Comparison of ENCODE assay signal across 28 cellular contexts in genomic region chrX:20135956-20136355, GRCh38. TPM values are rescaled to one million over a fixed set of nuclear protein-coding genes. Genes with fewer than 3 reads are reported as not detected.
A peak's percentile ranks its signal among the peaks of the same experiment; 100 is the strongest.
DNase-seq lines count a peak whose midpoint lies in the region; ATAC-seq and TF ChIP-seq lines count a peak whose summit lies in the region.
"Had no signal": no experiment of that assay in that cellular context is flagged by ENCODE, and none has a peak within 500 bp of the region (broad histone marks: within the 10 kb centered on the region; RNA-seq: fewer than 3 reads in every experiment).

No MANE protein-coding gene starts in this region.

- H3K27me3 ChIP-seq in H9 (ENCODE audit: insufficient read depth, low read length): no peaks in the 10 kb centered on the region
- H3K27me3 ChIP-seq: colonic mucosa, gastroesophageal sphincter, hepatocyte, ovary, suprapubic skin had no signal

- no peaks in the 10 kb centered on the region for H3K9me3 ChIP-seq in HEK293 (ENCODE audit: control insufficient read depth, insufficient read depth, low read depth, low read length)
- H3K9me3 ChIP-seq in H9 (ENCODE audit: control insufficient read depth, low read depth, low read length): no peaks in the 10 kb centered on the region
- H3K9me3 ChIP-seq: colonic mucosa, gastroesophageal sphincter, ovary, suprapubic skin had no signal

- H2BK15ac ChIP-seq in H9 (ENCODE audit: low read depth, low read length): no peak overlapping the region

- no peak overlapping the region for H2BK20ac ChIP-seq in H9 (ENCODE audit: low read depth, low read length, poor library complexity, severe bottlenecking)

- H3K27ac Mint-ChIP-seq in activated naive CD4-positive, alpha-beta T cell treated with anti-CD3 and anti-CD28 coated beads for 36 hours: peak overlapping the region; percentile 63
- H3K27ac Mint-ChIP-seq in activated naive CD4-positive, alpha-beta T cell treated with anti-CD3 and anti-CD28 coated beads, Interleukin-2, amount 10 ng/mL, durations not matched to agents 7 days and 5 days: no peak overlapping the region
- H3K27ac Mint-ChIP-seq in central memory CD8-positive, alpha-beta T cell (ENCODE audit: low read depth): peak overlapping the region; percentile 5
- H3K27ac Mint-ChIP-seq in stimulated activated memory B cell treated with anti-CD40 and anti-IgM and Interleukin-4, amounts not matched to agents 10 μg/mL and 1 μg/mL and 100 μg/mL, for 72 hours: peak overlapping the region; percentile 27
- H3K27ac Mint-ChIP-seq in H9: no peak overlapping the region
- H3K27ac Mint-ChIP-seq: CD8-positive, alpha-beta T cell; T-helper 2 cell treated with Interferon-gamma antibody and Interleukin-4, amounts not matched to agents 5 μg/mL and 100 μg/mL, for 36 hours had no signal

- H3K9ac ChIP-seq in H9 (ENCODE audit: extremely low read depth, insufficient read length, low read length): no peak overlapping the region

- no peak overlapping the region for H3K23ac ChIP-seq in H9 (ENCODE audit: insufficient read length, low read depth, low read length)

- no peak overlapping the region for H3K56ac ChIP-seq in H9 (ENCODE audit: insufficient read length, low read depth, low read length)

- POLR2A ChIA-PET in HEK293 (lab: Yijun Ruan, JAX): no interaction called here

- intact Hi-C loops in activated naive CD4-positive, alpha-beta T cell treated with anti-CD3 and anti-CD28 coated beads for 36 hours (cut with micrococcal nuclease): no loop called here

- H2BK120ac ChIP-seq in H9 (ENCODE audit: low read depth, low read length, poor library complexity, severe bottlenecking): no peak overlapping the region

- no peak overlapping the region for H4K91ac ChIP-seq in H9 (ENCODE audit: insufficient read length, low read depth, low read length)

- H4K5ac ChIP-seq in H9 (ENCODE audit: insufficient read length, low read depth, low read length): no peak overlapping the region

- peaks cover 17% of the 10 kb centered on the region for H3K36me3 Mint-ChIP-seq in activated naive CD4-positive, alpha-beta T cell treated with anti-CD3 and anti-CD28 coated beads for 36 hours (ENCODE audit: low read depth)
- peaks cover 33% of the 10 kb centered on the region for H3K36me3 Mint-ChIP-seq in activated naive CD4-positive, alpha-beta T cell treated with anti-CD3 and anti-CD28 coated beads, Interleukin-2, amount 10 ng/mL, durations not matched to agents 7 days and 5 days
- peaks cover 42% of the 10 kb centered on the region for H3K36me3 Mint-ChIP-seq in central memory CD8-positive, alpha-beta T cell (ENCODE audit: insufficient read depth)
- H3K36me3 Mint-ChIP-seq in stimulated activated memory B cell treated with anti-CD40 and anti-IgM and Interleukin-4, amounts not matched to agents 10 μg/mL and 1 μg/mL and 100 μg/mL, for 72 hours: peaks cover 11% of the 10 kb centered on the region
- H3K36me3 Mint-ChIP-seq in H9 (ENCODE audit: insufficient read depth in 1 of 3, low read depth in 3 of 3): peaks cover 46 to 81% (median 80%) of the 10 kb centered on the region in 3 experiments

- H2AK5ac ChIP-seq in H9 (ENCODE audit: insufficient read length, low read length): no peak overlapping the region

- DNase-seq in activated naive CD4-positive, alpha-beta T cell treated with anti-CD3 and anti-CD28 coated beads for 36 hours: no peak
- DNase-seq in activated naive CD4-positive, alpha-beta T cell treated with anti-CD3 and anti-CD28 coated beads, Interleukin-2, amount 10 ng/mL, durations not matched to agents 7 days and 5 days: no peak
- DNase-seq in central memory CD8-positive, alpha-beta T cell (ENCODE audit: low spot score in 2 of 2): no peak
- no peak for DNase-seq in H9
- DNase-seq: activated CD4-positive, alpha-beta T cell treated with anti-CD3 and anti-CD28 coated beads for 1 hour; activated naive CD4-positive, alpha-beta T cell treated with Interleukin-2 at 50 U/mL for 16 hours; AML-193; anterior cingulate cortex; CD8-positive, alpha-beta T cell; colonic mucosa; DMS 273 treated with DMSO at 0.1 percent for 48 hours; effector CD8-positive, alpha-beta T cell; Kasumi-1; MV-4-11; NCI-H1436 treated with DMSO at 0.1 percent for 48 hours; NCI-H2081 treated with DMSO at 0.1 percent for 48 hours; NCI-H345; ovary; stimulated activated CD4-positive, alpha-beta T cell treated with anti-CD3 and anti-CD28 coated beads, Interleukin-4, amount 100 ng/mL, for 4 hours had no signal

- peaks cover 29% of the 10 kb centered on the region for H3K4me1 Mint-ChIP-seq in activated naive CD4-positive, alpha-beta T cell treated with anti-CD3 and anti-CD28 coated beads for 36 hours (ENCODE audit: low read depth)
- peaks cover 28% of the 10 kb centered on the region for H3K4me1 Mint-ChIP-seq in activated naive CD4-positive, alpha-beta T cell treated with anti-CD3 and anti-CD28 coated beads, Interleukin-2, amount 10 ng/mL, durations not matched to agents 7 days and 5 days
- peaks cover 17% of the 10 kb centered on the region for H3K4me1 Mint-ChIP-seq in central memory CD8-positive, alpha-beta T cell
- peaks cover 16% of the 10 kb centered on the region for H3K4me1 Mint-ChIP-seq in stimulated activated memory B cell treated with anti-CD40 and anti-IgM and Interleukin-4, amounts not matched to agents 10 μg/mL and 1 μg/mL and 100 μg/mL, for 72 hours
- H3K4me1 Mint-ChIP-seq in H9: peaks cover 5 to 12% of the 10 kb centered on the region in 2 experiments

- peaks cover 9% of the 10 kb centered on the region; the same call in 1 of the 2 replicates for H3K4me1 ChIP-seq in HEK293 (ENCODE audit: control insufficient read depth, insufficient read depth, low read length)
- H3K4me1 ChIP-seq in H9 (ENCODE audit: insufficient read depth, low read length): no peaks in the 10 kb centered on the region
- H3K4me1 ChIP-seq: colonic mucosa had no signal

- peaks cover 15% of the 10 kb centered on the region for H3K79me2 ChIP-seq in H9 (ENCODE audit: insufficient read depth, low read length)

- H3K79me1 ChIP-seq in H9 (ENCODE audit: insufficient read depth, low read depth, low read length, poor library complexity, severe bottlenecking): no peaks in the 10 kb centered on the region

- no peak overlapping the region for H3K4me3 Mint-ChIP-seq in activated naive CD4-positive, alpha-beta T cell treated with anti-CD3 and anti-CD28 coated beads for 36 hours
- no peak overlapping the region for H3K4me3 Mint-ChIP-seq in activated naive CD4-positive, alpha-beta T cell treated with anti-CD3 and anti-CD28 coated beads, Interleukin-2, amount 10 ng/mL, durations not matched to agents 7 days and 5 days
- H3K4me3 Mint-ChIP-seq in central memory CD8-positive, alpha-beta T cell: no peak overlapping the region
- no peak overlapping the region for H3K4me3 Mint-ChIP-seq in stimulated activated memory B cell treated with anti-CD40 and anti-IgM and Interleukin-4, amounts not matched to agents 10 μg/mL and 1 μg/mL and 100 μg/mL, for 72 hours
- no peak overlapping the region for H3K4me3 Mint-ChIP-seq in H9
- H3K4me3 Mint-ChIP-seq: CD8-positive, alpha-beta T cell; T-helper 2 cell treated with Interferon-gamma antibody and Interleukin-4, amounts not matched to agents 5 μg/mL and 100 μg/mL, for 36 hours had no signal

- H3K27me3 Mint-ChIP-seq in activated naive CD4-positive, alpha-beta T cell treated with anti-CD3 and anti-CD28 coated beads for 36 hours (ENCODE audit: low read depth): no peaks in the 10 kb centered on the region
- H3K27me3 Mint-ChIP-seq in activated naive CD4-positive, alpha-beta T cell treated with anti-CD3 and anti-CD28 coated beads, Interleukin-2, amount 10 ng/mL, durations not matched to agents 7 days and 5 days: no peaks in the 10 kb centered on the region
- H3K27me3 Mint-ChIP-seq in central memory CD8-positive, alpha-beta T cell: no peaks in the 10 kb centered on the region
- no peaks in the 10 kb centered on the region for H3K27me3 Mint-ChIP-seq in stimulated activated memory B cell treated with anti-CD40 and anti-IgM and Interleukin-4, amounts not matched to agents 10 μg/mL and 1 μg/mL and 100 μg/mL, for 72 hours
- H3K27me3 Mint-ChIP-seq in H9 (ENCODE audit: low read depth): no peaks in the 10 kb centered on the region

- CTCF ChIA-PET in activated naive CD4-positive, alpha-beta T cell treated with anti-CD3 and anti-CD28 coated beads for 36 hours (lab: Charles Lee): no interaction called here
- CTCF ChIA-PET in activated naive CD4-positive, alpha-beta T cell treated with anti-CD3 and anti-CD28 coated beads, Interleukin-2, amount 10 ng/mL, durations not matched to agents 7 days and 5 days (lab: Charles Lee): no interaction called here
- CTCF ChIA-PET in HEK293 (lab: Yijun Ruan, JAX): interaction anchor here (0.6 kb wide), 1 partner anchor 221 kb away, joined by 7 read pairs; no protein-coding TSS in a partner anchor

- no peaks in the 10 kb centered on the region for H3K23me2 ChIP-seq in H9 (ENCODE audit: insufficient read length, low read depth, low read length, poor library complexity, severe bottlenecking)

- H3K9me3 Mint-ChIP-seq in activated naive CD4-positive, alpha-beta T cell treated with anti-CD3 and anti-CD28 coated beads for 36 hours: no peaks in the 10 kb centered on the region
- H3K9me3 Mint-ChIP-seq in activated naive CD4-positive, alpha-beta T cell treated with anti-CD3 and anti-CD28 coated beads, Interleukin-2, amount 10 ng/mL, durations not matched to agents 7 days and 5 days: no peaks in the 10 kb centered on the region
- no peaks in the 10 kb centered on the region for H3K9me3 Mint-ChIP-seq in central memory CD8-positive, alpha-beta T cell
- no peaks in the 10 kb centered on the region for H3K9me3 Mint-ChIP-seq in stimulated activated memory B cell treated with anti-CD40 and anti-IgM and Interleukin-4, amounts not matched to agents 10 μg/mL and 1 μg/mL and 100 μg/mL, for 72 hours
- H3K9me3 Mint-ChIP-seq in H9: peaks cover 45 to 51% of the 10 kb centered on the region in 2 experiments
- H3K9me3 Mint-ChIP-seq: CD8-positive, alpha-beta T cell; T-helper 2 cell treated with Interferon-gamma antibody and Interleukin-4, amounts not matched to agents 5 μg/mL and 100 μg/mL, for 36 hours had no signal

- WGBS in H9 (ENCODE audit: extremely low coverage, insufficient read length, low lambda C conversion rate): no CpG with 5 or more reads among the region's 5 CpGs

- TF ChIP-seq CTCF in HEK293 (tag by site-specific recombination; IDR thresholded peaks at IDR 0.05): no peak
- TF ChIP-seq CTCF in H9 (conservative IDR thresholded peaks at IDR 0.05): no peak

- H3K14ac ChIP-seq in H9 (ENCODE audit: insufficient read depth, low read length): no peak overlapping the region

- H3K4me2 ChIP-seq in H9 (ENCODE audit: insufficient read depth, insufficient read length, low read length): no peak overlapping the region
- H3K4me2 ChIP-seq: hepatocyte had no signal

- H2BK5ac ChIP-seq in H9 (ENCODE audit: insufficient read length, low read length): no peak overlapping the region

- H3K4me3 ChIP-seq in HEK293 (ENCODE audit: low read depth, low read length): no peak overlapping the region
- H3K4me3 ChIP-seq: colonic mucosa, gastroesophageal sphincter, hepatocyte, lung, ovary, suprapubic skin had no signal

- H3K27ac ChIP-seq in HEK293 (ENCODE audit: extremely low read depth, low read depth, low read length): no peak overlapping the region
- H3K27ac ChIP-seq in H9 (ENCODE audit: insufficient read length, low read depth, low read length): no peak overlapping the region
- H3K27ac ChIP-seq: colonic mucosa, gastroesophageal sphincter, hepatocyte, ovary, suprapubic skin had no signal

- H3K4ac ChIP-seq in H9 (ENCODE audit: low read depth, low read length): no peak overlapping the region

- H3T11ph ChIP-seq in H9 (ENCODE audit: low read length): no peak overlapping the region

- no peak overlapping the region for H4K8ac ChIP-seq in H9 (replicated peaks; ENCODE audit: insufficient read length, low read depth, low read length)

- ATAC-seq in central memory CD8-positive, alpha-beta T cell (replicated peaks; ENCODE audit: extremely low read depth, poor library complexity, severe bottlenecking): no peak
- ATAC-seq in stimulated activated memory B cell treated with anti-CD40 and anti-IgM and Interleukin-4, amounts not matched to agents 10 μg/mL and 1 μg/mL and 100 μg/mL, for 72 hours: no peak
- ATAC-seq in GM19397 (IDR thresholded peaks at IDR 0.05; ENCODE audit: unreplicated experiment): no peak
- ATAC-seq: CD8-positive, alpha-beta T cell; gastroesophageal sphincter; Right ventricle myocardium inferior had no signal

- H3K36me3 ChIP-seq in HEK293 (ENCODE audit: control insufficient read depth in 2 of 2, insufficient read depth in 1 of 2, low read length in 2 of 2): peaks cover 88% of the 10 kb centered on the region in 2 experiments
- H3K36me3 ChIP-seq: ovary had no signal

- H2BK12ac ChIP-seq in H9 (ENCODE audit: insufficient read length, low read depth, low read length): no peak overlapping the region

- H4K20me1 ChIP-seq in H9 (ENCODE audit: control insufficient read depth, insufficient read depth, insufficient read length): no peaks in the 10 kb centered on the region

- no peak overlapping the region for H3K18ac ChIP-seq in H9 (ENCODE audit: insufficient read length, low read depth, low read length)

- H2AFZ ChIP-seq in H9 (ENCODE audit: low read length): no peak overlapping the region
- H2AFZ ChIP-seq: hepatocyte had no signal

RNA-seq across cellular contexts. Expression of gene EIF1AX, which starts 5.7 kb away (rescaled TPM):
- total RNA-seq in activated naive CD4-positive, alpha-beta T cell treated with anti-CD3 and anti-CD28 coated beads for 36 hours: 100 to 1,000 TPM; 106 to 109 TPM
- 158 and 167 TPM in 2 replicates for total RNA-seq in H9 (2021)

RNA-seq across cellular contexts. Expression of gene MAP7D2, which starts 19.2 kb away (rescaled TPM):
- total RNA-seq in activated naive CD4-positive, alpha-beta T cell treated with anti-CD3 and anti-CD28 coated beads for 36 hours: under 1 TPM; 0.69 to 0.83 TPM
- total RNA-seq in H9 (2021): 1.9 and 2.4 TPM in 2 replicates

Comparison
In these comparisons a context has a peak if more than half of its experiments do, and no peak if none do; other contexts are left out.
1. H3K27ac Mint-ChIP-seq: peak in activated naive CD4-positive, alpha-beta T cell treated with anti-CD3 and anti-CD28 coated beads for 36 hours (single experiment), central memory CD8-positive, alpha-beta T cell (single experiment) and stimulated activated memory B cell treated with anti-CD40 and anti-IgM and Interleukin-4, amounts not matched to agents 10 μg/mL and 1 μg/mL and 100 μg/mL, for 72 hours (single experiment); none in activated naive CD4-positive, alpha-beta T cell treated with anti-CD3 and anti-CD28 coated beads, Interleukin-2, amount 10 ng/mL, durations not matched to agents 7 days and 5 days (single experiment) and H9 (0 of 3).